Comparison of ENCODE assay signal across 8 cellular contexts in the genomic region with DNA sequence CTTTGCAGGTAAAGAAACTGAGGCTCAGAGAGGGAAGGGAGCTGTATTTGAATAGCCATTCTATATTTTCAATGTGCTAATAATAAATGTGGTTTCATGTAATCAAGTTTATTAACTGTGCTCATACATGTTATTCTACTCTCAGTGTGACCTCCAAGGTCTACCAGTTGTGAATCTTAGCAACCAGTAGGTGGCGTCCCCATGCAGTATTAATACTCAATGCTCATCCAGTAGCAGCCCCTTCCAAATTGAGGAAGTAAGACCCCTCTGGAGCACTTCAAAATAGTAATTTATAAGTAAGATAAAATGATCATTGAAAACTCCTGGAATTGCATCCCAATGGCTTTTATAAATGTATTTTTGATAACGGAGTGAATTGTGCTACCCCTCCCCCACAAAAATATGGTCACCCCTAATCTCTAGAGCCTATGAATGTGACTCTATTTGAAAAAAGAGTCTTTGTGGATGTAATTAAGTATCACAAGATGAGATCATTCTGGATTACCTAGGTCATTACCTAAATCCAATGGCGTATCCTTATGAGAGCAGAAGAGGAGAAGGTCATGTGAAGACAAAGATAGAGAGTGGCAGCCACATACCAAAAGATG. TPM values are rescaled to one million over a fixed set of nuclear protein-coding genes. Genes with fewer than 3 reads are reported as not detected.
DNase-seq lines count a peak whose midpoint lies in the region; ATAC-seq and TF ChIP-seq lines count a peak whose summit lies in the region.

No MANE protein-coding gene starts in this region.

- DNase-seq in T-helper 2 cell: peak in 3 of 5 experiments; percentile 6 to 60 (median 22)
- no peak for DNase-seq in T-helper 2 cell treated with Interferon-gamma antibody and Interleukin-4, amounts not matched to agents 5 μg/mL and 100 μg/mL, for 36 hours (ENCODE audit: low spot score)
- DNase-seq in T-helper 17 cell: peak in 1 of 3 donors; percentile 11
- no peak for DNase-seq in osteocyte (ENCODE audit: extremely low spot score, unreplicated experiment)
- no peak for DNase-seq in NK-92 treated with Interleukin-12 subunit alpha and Interleukin-12 subunit beta, amount 100 ng/mL, for 24 hours (lab: John Stamatoyannopoulos, UW)

- no peaks in the 10 kb centered on the region for H3K9me3 Mint-ChIP-seq in T-helper 2 cell treated with Interferon-gamma antibody and Interleukin-4, amounts not matched to agents 5 μg/mL and 100 μg/mL, for 36 hours
- H3K9me3 Mint-ChIP-seq in osteocyte (ENCODE audit: unreplicated experiment): no peaks in the 10 kb centered on the region

- H3K4me1 Mint-ChIP-seq in T-helper 2 cell treated with Interferon-gamma antibody and Interleukin-4, amounts not matched to agents 5 μg/mL and 100 μg/mL, for 36 hours (ENCODE audit: low read depth): peaks cover 15% of the 10 kb centered on the region
- H3K4me1 Mint-ChIP-seq in T-helper 17 cell: peaks cover 23% of the 10 kb centered on the region
- H3K4me1 Mint-ChIP-seq in osteocyte (ENCODE audit: unreplicated experiment): peaks cover 4% of the 10 kb centered on the region

- H3K36me3 Mint-ChIP-seq in T-helper 2 cell treated with Interferon-gamma antibody and Interleukin-4, amounts not matched to agents 5 μg/mL and 100 μg/mL, for 36 hours (ENCODE audit: low read depth): peaks cover 2% of the 10 kb centered on the region
- no peaks in the 10 kb centered on the region for H3K36me3 Mint-ChIP-seq in T-helper 17 cell (ENCODE audit: low read depth)
- no peaks in the 10 kb centered on the region for H3K36me3 Mint-ChIP-seq in osteocyte (ENCODE audit: unreplicated experiment)

- peak; percentile 76 for TF ChIP-seq RAD21 in Ishikawa (IDR thresholded peaks at IDR 0.05; ENCODE audit: low read depth)

- TF ChIP-seq EP300 in Ishikawa (IDR thresholded peaks at IDR 0.05; ENCODE audit: borderline replicate concordance): no peak

- peak; percentile 49 for TF ChIP-seq CTCF in osteocyte (IDR thresholded peaks at IDR 0.05)

- no peak overlapping the region for H3K27ac Mint-ChIP-seq in T-helper 2 cell treated with Interferon-gamma antibody and Interleukin-4, amounts not matched to agents 5 μg/mL and 100 μg/mL, for 36 hours
- H3K27ac Mint-ChIP-seq in T-helper 17 cell (no peak overlapping the region), osteocyte (ENCODE audit: unreplicated experiment) (no peak overlapping the region)

- no peaks in the 10 kb centered on the region for H3K9me3 ChIP-seq in T-helper 17 cell (ENCODE audit: control insufficient read depth, low read length, poor library complexity, severe bottlenecking)

- no peaks in the 10 kb centered on the region for H3K27me3 Mint-ChIP-seq in T-helper 2 cell treated with Interferon-gamma antibody and Interleukin-4, amounts not matched to agents 5 μg/mL and 100 μg/mL, for 36 hours (ENCODE audit: low read depth)
- H3K27me3 Mint-ChIP-seq in T-helper 17 cell (no peaks in the 10 kb centered on the region), osteocyte (ENCODE audit: unreplicated experiment) (no peaks in the 10 kb centered on the region)

- no peak overlapping the region for H3K4me3 Mint-ChIP-seq in T-helper 2 cell treated with Interferon-gamma antibody and Interleukin-4, amounts not matched to agents 5 μg/mL and 100 μg/mL, for 36 hours
- no peak overlapping the region for H3K4me3 Mint-ChIP-seq in T-helper 17 cell
- H3K4me3 Mint-ChIP-seq in osteocyte (ENCODE audit: unreplicated experiment): no peak overlapping the region

- ATAC-seq in GM21717 (IDR thresholded peaks at IDR 0.05; ENCODE audit: unreplicated experiment): peak; percentile 91
- peak; percentile 65 for ATAC-seq in T-helper 17 cell
- ATAC-seq in esophagus mucosa: peak; percentile 58

TF ChIP-seq in Ishikawa, 13 proteins besides CTCF, POLR2A, EP300 and RAD21:
- TF ChIP-seq TAF1 (IDR thresholded peaks at IDR 0.05; ENCODE audit: low read depth): 0 out of 2 replicates have a peak, but pooled peaks have one; percentile 4
- TF ChIP-seq TEAD4 (IDR thresholded peaks at IDR 0.05): no peak
- TF ChIP-seq USF1 (IDR thresholded peaks at IDR 0.05): no peak
- no peak for TF ChIP-seq FOXM1 (IDR thresholded peaks at IDR 0.05; ENCODE audit: borderline replicate concordance, low read depth)
- TF ChIP-seq EGR1 (IDR thresholded peaks at IDR 0.05): no peak
- TF ChIP-seq YY1 (IDR thresholded peaks at IDR 0.05; ENCODE audit: low read depth): no peak

RNA-seq across cellular contexts. Expression of gene SEPSECS, which starts 20.4 kb away (rescaled TPM):
- 10 to 100 TPM; 15.9 to 21.2 TPM for total RNA-seq in T-helper 17 cell
- 4.4 TPM for total RNA-seq in esophagus mucosa
- total RNA-seq in osteocyte: 7.8 and 11.6 TPM in 2 replicates

RNA-seq across cellular contexts. Expression of gene PI4K2B, which starts 53.2 kb away (rescaled TPM):
- total RNA-seq in T-helper 17 cell: 10 to 100 TPM; 12.6 to 12.8 TPM
- 17.3 TPM for total RNA-seq in esophagus mucosa
- 9.7 and 11.1 TPM in 2 replicates for total RNA-seq in osteocyte

Comparison
In these comparisons a context has a peak if more than half of its experiments do, and no peak if none do; other contexts are left out.
1. DNase-seq: peak in T-helper 2 cell (3 of 5); none in T-helper 2 cell treated with Interferon-gamma antibody and Interleukin-4, amounts not matched to agents 5 μg/mL and 100 μg/mL, for 36 hours (single experiment), osteocyte (single experiment) and NK-92 treated with Interleukin-12 subunit alpha and Interleukin-12 subunit beta, amount 100 ng/mL, for 24 hours (single experiment).
2. Peak in every context shown above with its lines, with median percentiles within 50 percentile points of each other: ATAC-seq.